In the genomic region with DNA sequence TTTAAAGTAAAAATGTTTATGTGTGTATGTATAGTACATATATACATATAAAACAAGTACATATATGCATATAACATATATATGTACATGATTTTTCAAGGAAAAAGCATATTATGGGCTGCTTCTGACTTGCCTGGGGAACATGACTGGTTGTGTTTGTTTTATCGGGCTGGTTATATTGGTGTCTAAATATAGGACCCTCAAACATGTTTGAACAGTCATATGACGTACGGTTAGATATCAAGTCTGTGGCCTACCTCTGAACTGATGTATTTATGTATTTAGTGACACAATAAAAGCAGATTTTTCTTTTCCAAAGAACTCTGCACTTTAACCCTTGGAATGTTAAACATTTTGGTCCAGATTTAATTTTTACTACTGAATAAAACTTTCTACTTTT, we compare ENCODE assay signal across 27 cellular contexts. TPM values are rescaled to one million over a fixed set of nuclear protein-coding genes. Genes with fewer than 3 reads are reported as not detected.
"Had no signal": no experiment of that assay in that cellular context is flagged by ENCODE, and none has a peak within 500 bp of the region (broad histone marks: within the 10 kb centered on the region; RNA-seq: fewer than 3 reads in every experiment).

No MANE protein-coding gene starts in this region.

- H3K27ac ChIP-seq: breast epithelium, KMS-11 had no signal

- H3K27me3 Mint-ChIP-seq: activated naive CD4-positive, alpha-beta T cell treated with anti-CD3 and anti-CD28 coated beads, Interleukin-2, amount 50 U/mL, for 24 hours had no signal

- H3K4me1 Mint-ChIP-seq: activated naive CD4-positive, alpha-beta T cell treated with anti-CD3 and anti-CD28 coated beads, Interleukin-2, amount 50 U/mL, for 24 hours had no signal

- H3K4me1 ChIP-seq: breast epithelium had no signal

- H3K9me3 Mint-ChIP-seq: activated naive CD4-positive, alpha-beta T cell treated with anti-CD3 and anti-CD28 coated beads, Interleukin-2, amount 50 U/mL, for 24 hours; T-cell had no signal

- H3K4me2 ChIP-seq: KMS-11 had no signal

- H3K36me3 Mint-ChIP-seq: activated naive CD4-positive, alpha-beta T cell treated with anti-CD3 and anti-CD28 coated beads, Interleukin-2, amount 50 U/mL, for 24 hours; T-cell had no signal

- H3K27ac Mint-ChIP-seq: activated CD8-positive, alpha-beta T cell treated with anti-CD3 and anti-CD28 coated beads, Interleukin-2, amount 10 ng/mL, durations not matched to agents 7 days and 5 days; activated naive CD4-positive, alpha-beta T cell treated with anti-CD3 and anti-CD28 coated beads, Interleukin-2, amount 50 U/mL, for 24 hours; T-cell had no signal

- ATAC-seq: activated CD4-positive, CD25-positive, alpha-beta regulatory T cell treated with anti-CD3 and anti-CD28 coated beads, Interleukin-2, amount 50 U/mL, for 24 hours; activated CD8-positive, alpha-beta T cell treated with anti-CD3 and anti-CD28 coated beads, Interleukin-2, amount 10 ng/mL, durations not matched to agents 7 days and 5 days; Panc1; Right ventricle myocardium inferior; T-cell had no signal

- H3K9ac ChIP-seq: KMS-11 had no signal

- H3K36me3 ChIP-seq: breast epithelium had no signal

- H3K4me3 Mint-ChIP-seq: activated CD8-positive, alpha-beta T cell treated with anti-CD3 and anti-CD28 coated beads, Interleukin-2, amount 10 ng/mL, durations not matched to agents 7 days and 5 days; activated naive CD4-positive, alpha-beta T cell treated with anti-CD3 and anti-CD28 coated beads, Interleukin-2, amount 50 U/mL, for 24 hours had no signal

- DNase-seq: activated CD4-positive, alpha-beta T cell treated with anti-CD3 and anti-CD28 coated beads for 4 hours; activated CD4-positive, alpha-beta T cell treated with anti-CD3 and anti-CD28 coated beads, Interleukin-2, amount 50 U/mL, for 4 hours; activated CD8-positive, alpha-beta memory T cell treated with anti-CD3 and anti-CD28 coated beads, Interleukin-2, amount 50 U/mL, for 48 hours; activated CD8-positive, alpha-beta T cell treated with anti-CD3 and anti-CD28 coated beads, Interleukin-2, amount 10 ng/mL, durations not matched to agents 7 days and 5 days; activated naive CD4-positive, alpha-beta T cell; activated T-cell treated with anti-CD3 and anti-CD28 coated beads, Interleukin-2, amount 50 U/mL, for 1 hour; aorta; NCI-H1092; NCI-H1417; NCI-H2029 treated with DMSO at 0.1 percent for 48 hours; NCI-H345; NCI-H510A; NCI-H526 treated with DMSO at 0.1 percent for 48 hours; NCI-H82; RPMI8226; T-cell had no signal

- H3K9me3 ChIP-seq: breast epithelium had no signal

RNA-seq across cellular contexts. Expression of a gene that starts 37.9 kb away (rescaled TPM):
- total RNA-seq: OCI-LY7 had no signal

RNA-seq across cellular contexts. Expression of a gene that starts 39.3 kb away (rescaled TPM):
- total RNA-seq: activated CD8-positive, alpha-beta T cell treated with anti-CD3 and anti-CD28 coated beads, Interleukin-2, amount 10 ng/mL, durations not matched to agents 7 days and 5 days; aorta; cerebellum; MCF 10A; OCI-LY7; Right ventricle myocardium inferior; SK-MEL-5; T-cell; T-helper 2 cell treated with Interferon-gamma antibody and Interleukin-4, amounts not matched to agents 100 ng/mL and 5 ng/mL, for 36 hours had no signal
- polyA plus RNA-seq: aorta had no signal
